Comparison of ENCODE assay signal across 9 cellular contexts in genomic region chr10:101781984-101782810, GRCh38. TPM values are rescaled to one million over a fixed set of nuclear protein-coding genes. Genes with fewer than 3 reads are reported as not detected.
DNase-seq lines count a peak whose midpoint lies in the region; ATAC-seq and TF ChIP-seq lines count a peak whose summit lies in the region.
"Had no signal": no experiment of that assay in that cellular context is flagged by ENCODE, and none has a peak within 500 bp of the region (broad histone marks: within the 10 kb centered on the region; RNA-seq: fewer than 3 reads in every experiment).

No MANE protein-coding gene starts in this region.

- H3K27me3 Mint-ChIP-seq in activated T-cell treated with anti-CD3 and anti-CD28 coated beads, Interleukin-2, amount 50 U/mL, for 4 hours (ENCODE audit: low read depth) = peaks cover 20% of the 10 kb centered on the region
- H3K27me3 Mint-ChIP-seq in activated naive CD8-positive, alpha-beta T cell treated with anti-CD3 and anti-CD28 coated beads for 36 hours = peaks cover 20% of the 10 kb centered on the region
- H3K27me3 Mint-ChIP-seq in type B pancreatic cell = peaks cover 33% of the 10 kb centered on the region

- no peaks in the 10 kb centered on the region for H3K9me3 Mint-ChIP-seq in activated T-cell treated with anti-CD3 and anti-CD28 coated beads, Interleukin-2, amount 50 U/mL, for 4 hours
- H3K9me3 Mint-ChIP-seq in activated naive CD8-positive, alpha-beta T cell treated with anti-CD3 and anti-CD28 coated beads for 36 hours = no peaks in the 10 kb centered on the region
- no peaks in the 10 kb centered on the region for H3K9me3 Mint-ChIP-seq in type B pancreatic cell

- peak overlapping the region; percentile 99 for H3K4me3 Mint-ChIP-seq in activated T-cell treated with anti-CD3 and anti-CD28 coated beads, Interleukin-2, amount 50 U/mL, for 4 hours
- H3K4me3 Mint-ChIP-seq in activated naive CD8-positive, alpha-beta T cell treated with anti-CD3 and anti-CD28 coated beads for 36 hours = peak overlapping the region; percentile 100
- peak overlapping the region; percentile 99 for H3K4me3 Mint-ChIP-seq in type B pancreatic cell

- no peak for DNase-seq in activated T-cell treated with anti-CD3 and anti-CD28 coated beads, Interleukin-2, amount 50 U/mL, for 4 hours
- DNase-seq in activated T-cell treated with anti-CD3 and anti-CD28 coated beads for 4 hours (no peak), left lobe of liver (ENCODE audit: low spot score) (peak; percentile 42), type B pancreatic cell (ENCODE audit: extremely low spot score, unreplicated experiment) (no peak), NCI-H146 treated with DMSO at 0.1 percent for 48 hours (lab: John Stamatoyannopoulos, UW; ENCODE audit: unreplicated experiment) (no peak)
- no peak for DNase-seq in activated naive CD8-positive, alpha-beta T cell treated with anti-CD3 and anti-CD28 coated beads for 36 hours
- DNase-seq: NK-92 treated with Interleukin-12 subunit alpha and Interleukin-12 subunit beta, amount 100 ng/mL, for 24 hours had no signal

- ATAC-seq in activated T-cell treated with anti-CD3 and anti-CD28 coated beads, Interleukin-2, amount 50 U/mL, for 4 hours = no peak
- no peak for ATAC-seq in left lobe of liver
- no peak for ATAC-seq in HG03342 (IDR thresholded peaks at IDR 0.05; ENCODE audit: unreplicated experiment)
- ATAC-seq in HG03565 (IDR thresholded peaks at IDR 0.05; ENCODE audit: unreplicated experiment) = no peak

- peaks cover 30% of the 10 kb centered on the region for H3K36me3 Mint-ChIP-seq in activated T-cell treated with anti-CD3 and anti-CD28 coated beads, Interleukin-2, amount 50 U/mL, for 4 hours (ENCODE audit: insufficient read depth)
- peaks cover 58% of the 10 kb centered on the region for H3K36me3 Mint-ChIP-seq in activated naive CD8-positive, alpha-beta T cell treated with anti-CD3 and anti-CD28 coated beads for 36 hours
- H3K36me3 Mint-ChIP-seq in type B pancreatic cell = peaks cover 24% of the 10 kb centered on the region

- peak overlapping the region; percentile 100 for H3K27ac Mint-ChIP-seq in activated naive CD8-positive, alpha-beta T cell treated with anti-CD3 and anti-CD28 coated beads for 36 hours
- H3K27ac Mint-ChIP-seq in type B pancreatic cell = peak overlapping the region; percentile 93

- TF ChIP-seq CTCF in type B pancreatic cell (conservative IDR thresholded peaks at IDR 0.05) = no peak

- peaks cover 57% of the 10 kb centered on the region for H3K4me1 Mint-ChIP-seq in activated T-cell treated with anti-CD3 and anti-CD28 coated beads, Interleukin-2, amount 50 U/mL, for 4 hours (ENCODE audit: low read depth)
- H3K4me1 Mint-ChIP-seq in activated naive CD8-positive, alpha-beta T cell treated with anti-CD3 and anti-CD28 coated beads for 36 hours = peaks cover 46% of the 10 kb centered on the region
- H3K4me1 Mint-ChIP-seq in type B pancreatic cell (ENCODE audit: unreplicated experiment) = peaks cover 46% of the 10 kb centered on the region

RNA-seq across cellular contexts. Expression of gene NPM3, which starts 1.0 kb away (rescaled TPM):
- 100 to 1,000 TPM; 213 to 285 (median 265) TPM for total RNA-seq in activated T-cell treated with anti-CD3 and anti-CD28 coated beads, Interleukin-2, amount 50 U/mL, for 4 hours
- 100 to 1,000 TPM; 255 to 260 TPM for total RNA-seq in activated naive CD8-positive, alpha-beta T cell treated with anti-CD3 and anti-CD28 coated beads for 36 hours
- total RNA-seq in left lobe of liver (7.2 TPM), type B pancreatic cell (ENCODE audit: low replicate concordance) (47.2 and 63.6 TPM in 2 replicates)

RNA-seq across cellular contexts. Expression of gene FGF8, which starts 6.3 kb away (rescaled TPM):
- under 1 TPM in 1 of 3 donors, not detected in 2; 0.24 TPM for total RNA-seq in activated T-cell treated with anti-CD3 and anti-CD28 coated beads, Interleukin-2, amount 50 U/mL, for 4 hours
- total RNA-seq in activated naive CD8-positive, alpha-beta T cell treated with anti-CD3 and anti-CD28 coated beads for 36 hours = not detected
- total RNA-seq in left lobe of liver = not detected
- 3.8 TPM in 1 of 2 replicates, not detected in the other for total RNA-seq in type B pancreatic cell (ENCODE audit: low replicate concordance)

RNA-seq across cellular contexts. Expression of gene OGA, which starts 36.0 kb away (rescaled TPM):
- total RNA-seq in activated T-cell treated with anti-CD3 and anti-CD28 coated beads, Interleukin-2, amount 50 U/mL, for 4 hours = 10 to 100 TPM; 52.0 to 72.2 (median 64.5) TPM
- 100 to 1,000 TPM in 1 of 2 experiments, 10 to 100 TPM in 1; 92.2 to 100 TPM for total RNA-seq in activated naive CD8-positive, alpha-beta T cell treated with anti-CD3 and anti-CD28 coated beads for 36 hours
- total RNA-seq in left lobe of liver (32.8 TPM), type B pancreatic cell (ENCODE audit: low replicate concordance) (99.5 and 99.6 TPM in 2 replicates)
